In the genomic region with DNA sequence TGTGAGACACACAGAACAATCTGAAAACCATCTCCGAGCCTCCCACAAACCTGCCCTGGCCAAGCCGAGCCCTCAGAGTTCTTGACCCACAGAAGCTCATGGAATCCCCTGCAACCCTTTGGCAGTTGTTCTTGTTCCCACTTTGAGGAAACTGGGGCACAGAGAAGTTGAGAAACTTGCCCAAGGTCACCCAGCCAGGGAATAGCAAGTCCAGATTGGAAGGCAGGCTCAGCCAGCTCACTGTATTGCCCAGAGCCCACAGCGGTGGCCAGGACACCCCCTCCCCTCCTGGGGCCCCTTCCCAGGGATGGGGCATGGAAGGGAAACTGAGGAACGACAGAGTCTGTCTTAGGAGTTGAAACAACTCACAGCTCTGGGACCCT, we compare ENCODE assay signal across 8 cellular contexts. TPM values are rescaled to one million over a fixed set of nuclear protein-coding genes. Genes with fewer than 3 reads are reported as not detected.
DNase-seq lines count a peak whose midpoint lies in the region; ATAC-seq and TF ChIP-seq lines count a peak whose summit lies in the region.

No MANE protein-coding gene starts in this region.

- 60% methylated on average over 4 of the region's 4 CpGs for WGBS in prostate gland

- no peak overlapping the region for H3K27ac Mint-ChIP-seq in Caco-2 (ENCODE audit: unreplicated experiment)

- POLR2A ChIA-PET in Caco-2 (lab: Charles Lee): interaction anchor here (0.6 kb wide), 1 partner anchor 65 kb away, joined by 4 read pairs; no protein-coding TSS in a partner anchor

- no peaks in the 10 kb centered on the region for H3K36me3 ChIP-seq in Caco-2 (ENCODE audit: control insufficient read depth, insufficient read depth, low read length)
- peaks cover 11% of the 10 kb centered on the region for H3K36me3 ChIP-seq in SJCRH30
- H3K36me3 ChIP-seq in prostate gland: no peaks in the 10 kb centered on the region

- TF ChIP-seq CTCF in Caco-2 (IDR thresholded peaks at IDR 0.05; ENCODE audit: insufficient read depth in 1 of 2, low read depth in 1 of 2, low read length in 1 of 2, severe bottlenecking in 1 of 2, unreplicated experiment in 1 of 2) (no peak), fibroblast of mammary gland (conservative IDR thresholded peaks at IDR 0.05; ENCODE audit: control insufficient read depth, insufficient read depth, low read depth, low read length) (no peak), prostate gland (IDR thresholded peaks at IDR 0.05) (no peak)

- H3K36me3 Mint-ChIP-seq in Caco-2 (ENCODE audit: insufficient read depth, unreplicated experiment): peaks cover 12% of the 10 kb centered on the region

- TSS peak; percentile 29 for BruUV-seq in Caco-2 (replicated peaks; lab: Mats Ljungman, UMichigan)

- no peak overlapping the region for H3K4me3 Mint-ChIP-seq in Caco-2 (ENCODE audit: unreplicated experiment)

- intact Hi-C loops in Caco-2 (cut with micrococcal nuclease; ENCODE audit: unreplicated experiment) (loop anchor here (10.0 kb wide), 1 partner anchor 48 kb away; no protein-coding TSS in a partner anchor), prostate gland (cut with DNase I) (loop anchor here (5.0 kb wide), 1 partner anchor 40 kb away; no protein-coding TSS in a partner anchor)

- no peaks in the 10 kb centered on the region for H3K27me3 Mint-ChIP-seq in Caco-2 (ENCODE audit: insufficient read depth, unreplicated experiment)

- H3K9me3 Mint-ChIP-seq in Caco-2 (ENCODE audit: unreplicated experiment): no peaks in the 10 kb centered on the region

- no peak for TF ChIP-seq POLR2A in prostate gland (IDR thresholded peaks at IDR 0.05)

- DNase-seq in Caco-2: no peak
- DNase-seq in SJCRH30: no peak
- DNase-seq in fibroblast of mammary gland (ENCODE audit: low read depth): no peak
- no peak for DNase-seq in prostate gland (ENCODE audit: low spot score)
- DNase-seq in activated effector memory CD4-positive, alpha-beta T cell treated with anti-CD3 and anti-CD28 coated beads, Interleukin-2, amount 50 U/mL, for 16 hours: no peak
- no peak for DNase-seq in amniotic stem cell (lab: John Stamatoyannopoulos, UW)
- DNase-seq in kidney glomerular epithelial cell (lab: John Stamatoyannopoulos, UW): no peak

- ATAC-seq in HG02981 (IDR thresholded peaks at IDR 0.05; ENCODE audit: unreplicated experiment): no peak

- H3K9me3 ChIP-seq in Caco-2: no peaks in the 10 kb centered on the region
- H3K9me3 ChIP-seq in SJCRH30 (replicated peaks): no peaks in the 10 kb centered on the region
- no peaks in the 10 kb centered on the region for H3K9me3 ChIP-seq in prostate gland

- H3K4me1 Mint-ChIP-seq in Caco-2 (ENCODE audit: low read depth, unreplicated experiment): peaks cover 15% of the 10 kb centered on the region

- no peaks in the 10 kb centered on the region for H3K27me3 ChIP-seq in Caco-2 (replicated peaks; ENCODE audit: control insufficient read depth, insufficient read depth, low read length)
- H3K27me3 ChIP-seq in SJCRH30: no peaks in the 10 kb centered on the region
- H3K27me3 ChIP-seq in prostate gland (replicated peaks; ENCODE audit: insufficient read depth): no peaks in the 10 kb centered on the region

- CTCF ChIA-PET in Caco-2 (lab: Charles Lee): no interaction called here

- H3K27ac ChIP-seq in SJCRH30: peak overlapping the region; percentile 75
- H3K27ac ChIP-seq in prostate gland: peak overlapping the region; percentile 92 to 93

- H3K4me1 ChIP-seq in Caco-2 (no peaks in the 10 kb centered on the region), SJCRH30 (peaks cover 13% of the 10 kb centered on the region), prostate gland (replicated peaks) (peaks cover 9% of the 10 kb centered on the region)

- H3K4me3 ChIP-seq in Caco-2 (ENCODE audit: low read depth, low read length) (no peak overlapping the region), SJCRH30 (peak overlapping the region; percentile 75), fibroblast of mammary gland (ENCODE audit: control insufficient read depth, low read depth, low read length) (peak overlapping the region; percentile 70), prostate gland (no peak overlapping the region)

RNA-seq across cellular contexts. Expression of a gene that starts 1.8 kb away (rescaled TPM):
- total RNA-seq in Caco-2 (2022): 4.0 and 5.7 TPM in 2 replicates
- 16.8 and 18.3 TPM in 2 replicates for total RNA-seq in SJCRH30 (2014; rRNA removed; shearing (Covaris generic))
- total RNA-seq in prostate gland: 10 to 100 TPM in 1 of 2 donors, 1 to 10 TPM in 1; 9.7 to 14.2 TPM

RNA-seq across cellular contexts. Expression of a gene that starts 22.8 kb away (rescaled TPM):
- total RNA-seq in Caco-2 (2022) (107 and 113 TPM in 2 replicates), prostate gland (100 to 1,000 TPM; 151 to 193 TPM)
- total RNA-seq in SJCRH30 (2014; rRNA removed; shearing (Covaris generic)): 208 and 228 TPM in 2 replicates

RNA-seq across cellular contexts. Expression of a gene that starts 32.7 kb away (rescaled TPM):
- 23.3 and 25.7 TPM in 2 replicates for total RNA-seq in Caco-2 (2022)
- 35.4 and 37.2 TPM in 2 replicates for total RNA-seq in SJCRH30 (2014; rRNA removed; shearing (Covaris generic))
- total RNA-seq in prostate gland: 10 to 100 TPM; 62.7 to 64.5 TPM

Comparison
In these comparisons a context has a peak if more than half of its experiments do, and no peak if none do; other contexts are left out.
1. H3K4me3 ChIP-seq: peak in SJCRH30 (single experiment) and fibroblast of mammary gland (single experiment); none in Caco-2 (single experiment) and prostate gland (0 of 2).